Comparison of ENCODE assay signal across 8 cellular contexts in the genomic region with DNA sequence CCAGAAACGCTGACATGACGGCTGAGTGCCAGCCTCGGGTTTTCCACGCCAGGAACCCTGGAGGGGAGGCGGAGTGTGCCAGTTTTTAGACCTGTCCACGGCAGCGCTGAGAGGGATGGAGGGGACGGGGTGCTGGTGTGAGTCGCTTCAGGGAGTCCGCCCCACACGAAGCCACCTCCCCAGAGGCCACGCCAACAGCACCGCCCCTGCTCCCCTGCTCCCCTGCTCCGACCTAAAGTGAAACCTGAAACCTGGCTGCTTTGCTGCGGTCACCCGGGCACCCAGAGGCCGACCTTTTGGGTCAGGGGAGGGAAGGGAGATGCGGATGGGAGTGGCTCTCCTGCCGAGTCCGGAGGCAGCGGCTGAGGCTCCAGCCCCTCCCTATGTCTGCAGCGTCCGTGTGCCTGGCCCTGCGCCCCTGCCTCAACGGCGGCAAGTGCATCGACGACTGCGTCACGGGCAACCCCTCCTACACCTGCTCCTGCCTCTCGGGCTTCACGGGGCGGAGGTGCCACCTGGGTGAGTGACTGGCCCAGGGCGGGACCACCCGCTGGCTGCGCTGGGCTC. TPM values are rescaled to one million over a fixed set of nuclear protein-coding genes. Genes with fewer than 3 reads are reported as not detected.
DNase-seq lines count a peak whose midpoint lies in the region; ATAC-seq and TF ChIP-seq lines count a peak whose summit lies in the region.

No MANE protein-coding gene starts in this region.

- H3K9me3 ChIP-seq in breast epithelium = no peaks in the 10 kb centered on the region
- no peaks in the 10 kb centered on the region for H3K9me3 ChIP-seq in lower lobe of right lung
- no peaks in the 10 kb centered on the region for H3K9me3 ChIP-seq in stomach
- H3K9me3 ChIP-seq in BE2C = no peaks in the 10 kb centered on the region

- H3K4me3 ChIP-seq in breast epithelium (peak overlapping the region; percentile 1 to 66 (median 49)), lower lobe of right lung (peak overlapping the region; percentile 46), stomach (peak overlapping the region; percentile 35 to 53 (median 46)), BE2C (ENCODE audit: low read depth, low read length) (no peak overlapping the region)

- intact Hi-C loops in breast epithelium (cut with DNase I; ENCODE audit: low total_unique reads) (no loop called here), lower lobe of right lung (cut with DNase I) (no loop called here), stomach (cut with DNase I; ENCODE audit: low total_unique reads) (no loop called here)

- TF ChIP-seq POLR2A in breast epithelium (IDR thresholded peaks at IDR 0.05) (no peak), stomach (IDR thresholded peaks at IDR 0.05) (no peak)

- TF ChIP-seq CTCF in breast epithelium (IDR thresholded peaks at IDR 0.05) (no peak), lower lobe of right lung (IDR thresholded peaks at IDR 0.05) (no peak), stomach (IDR thresholded peaks at IDR 0.05) (no peak), BE2C (IDR thresholded peaks at IDR 0.05; ENCODE audit: low read depth, low read length) (no peak)

- 15 to 35% (median 16%) methylated on average over 23 to 36 of the region's 36 CpGs for WGBS in stomach, 5 donors

- H3K27me3 ChIP-seq in breast epithelium = no peaks in the 10 kb centered on the region
- H3K27me3 ChIP-seq in lower lobe of right lung (ENCODE audit: low read depth) = no peaks in the 10 kb centered on the region
- H3K27me3 ChIP-seq in stomach = peaks cover 0 to 14% (median 0%) of the 10 kb centered on the region in 3 donors
- no peaks in the 10 kb centered on the region for H3K27me3 ChIP-seq in BE2C

- H3K27ac ChIP-seq in breast epithelium = peak overlapping the region in 1 of 2 donors; percentile 36
- peak overlapping the region; percentile 33 for H3K27ac ChIP-seq in lower lobe of right lung
- peak overlapping the region in 3 of 5 donors; percentile 14 to 18 (median 16) for H3K27ac ChIP-seq in stomach

- peak; percentile 45 for ATAC-seq in GM18520 (IDR thresholded peaks at IDR 0.05; ENCODE audit: unreplicated experiment)
- ATAC-seq in HG02885 (IDR thresholded peaks at IDR 0.05; ENCODE audit: poor library complexity, unreplicated experiment) = peak; percentile 58
- ATAC-seq in lower lobe of right lung = peak; percentile 78 to 83

- H3K36me3 ChIP-seq in breast epithelium (no peaks in the 10 kb centered on the region), lower lobe of right lung (peaks cover 65% of the 10 kb centered on the region), stomach (peaks cover 0 to 58% (median 29%) of the 10 kb centered on the region in 4 donors), BE2C (no peaks in the 10 kb centered on the region)

- no peak for TF ChIP-seq EP300 in stomach (IDR thresholded peaks at IDR 0.05)

- H3K4me1 ChIP-seq in breast epithelium (no peaks in the 10 kb centered on the region), lower lobe of right lung (peaks cover 15% of the 10 kb centered on the region), stomach (peaks cover 9 to 19% (median 13%) of the 10 kb centered on the region in 4 donors), BE2C (no peaks in the 10 kb centered on the region)

- DNase-seq in SW480 (ENCODE audit: low spot score) (peak; percentile 74), breast epithelium (ENCODE audit: low spot score in 2 of 2) (peak in 1 of 2 donors; percentile 22), lower lobe of right lung (no peak), stomach (peak; percentile 62), NCI-H187 (lab: John Stamatoyannopoulos, UW) (no peak), BE2C (no peak)

RNA-seq across cellular contexts. Expression of gene SNED1, which starts 38.1 kb away (rescaled TPM):
- 10 to 100 TPM; 27.1 to 46.9 (median 35.2) TPM for total RNA-seq in breast epithelium
- total RNA-seq in lower lobe of right lung = 36.2 TPM
- 100 to 1,000 TPM in 1 of 5 donors, 10 to 100 TPM in 4; 11.4 to 106 (median 22.7) TPM for total RNA-seq in stomach
- polyA plus RNA-seq in stomach = 1 to 10 TPM; 2.0 to 2.7 (median 2.3) TPM
- polyA plus RNA-seq in BE2C (2012; ENCODE audit: insufficient read depth, insufficient read length, low read depth) = 1.6 TPM

Comparison
In these comparisons a context has a peak if more than half of its experiments do, and no peak if none do; other contexts are left out.
1. DNase-seq: peak in SW480 (single experiment) and stomach (single experiment); none in lower lobe of right lung (single experiment), NCI-H187 (0 of 2) and BE2C (single experiment).
2. Peak in every context shown above with its lines, with median percentiles within 50 percentile points of each other: ATAC-seq.